In genomic region chr5:77155179-77155839, GRCh38 we compare ENCODE assay signal across 16 cellular contexts. TPM values are rescaled to one million over a fixed set of nuclear protein-coding genes. Genes with fewer than 3 reads are reported as not detected.
A peak's percentile ranks its signal among the peaks of the same experiment; 100 is the strongest.
DNase-seq lines count a peak whose midpoint lies in the region; ATAC-seq lines count a peak whose summit lies in the region.
"Had no signal": no experiment of that assay in that cellular context is flagged by ENCODE, and none has a peak within 500 bp of the region (broad histone marks: within the 10 kb centered on the region; RNA-seq: fewer than 3 reads in every experiment).

No MANE protein-coding gene starts in this region.

- H3K27me3 Mint-ChIP-seq in activated CD4-positive, alpha-beta T cell treated with anti-CD3 and anti-CD28 coated beads for 36 hours, result no peaks in the 10 kb centered on the region
- H3K27me3 Mint-ChIP-seq in activated naive CD8-positive, alpha-beta T cell treated with anti-CD3 and anti-CD28 coated beads for 36 hours, result no peaks in the 10 kb centered on the region

- H3K4me1 Mint-ChIP-seq in activated CD4-positive, alpha-beta T cell treated with anti-CD3 and anti-CD28 coated beads for 36 hours, result peaks cover 25% of the 10 kb centered on the region
- H3K4me1 Mint-ChIP-seq in activated naive CD8-positive, alpha-beta T cell treated with anti-CD3 and anti-CD28 coated beads for 36 hours, result peaks cover 28% of the 10 kb centered on the region

- in situ Hi-C loops in KBM-7 (cut with MboI; ENCODE audit: low pct_unique_long_range_greater_than_20kb, low sequenced_read_pairs), result no loop called here

- H3K27ac Mint-ChIP-seq in activated CD4-positive, alpha-beta T cell treated with anti-CD3 and anti-CD28 coated beads for 36 hours, result no peak overlapping the region
- H3K27ac Mint-ChIP-seq in activated naive CD8-positive, alpha-beta T cell treated with anti-CD3 and anti-CD28 coated beads for 36 hours, result peak overlapping the region; percentile 10

- H3K36me3 Mint-ChIP-seq in activated CD4-positive, alpha-beta T cell treated with anti-CD3 and anti-CD28 coated beads for 36 hours (ENCODE audit: low read depth), result no peaks in the 10 kb centered on the region
- no peaks in the 10 kb centered on the region for H3K36me3 Mint-ChIP-seq in activated naive CD8-positive, alpha-beta T cell treated with anti-CD3 and anti-CD28 coated beads for 36 hours

- peak; percentile 45 for DNase-seq in activated CD4-positive, alpha-beta T cell treated with anti-CD3 and anti-CD28 coated beads for 36 hours
- DNase-seq in activated CD4-positive, alpha-beta T cell treated with anti-CD3 and anti-CD28 coated beads, Interleukin-2, amount 50 U/mL, for 48 hours, result no peak
- peak; percentile 20 to 90 (median 64) for DNase-seq in stimulated activated naive CD4-positive, alpha-beta T cell (lab: John Stamatoyannopoulos, UW)
- no peak for DNase-seq in stimulated activated naive CD4-positive, alpha-beta T cell treated with Interleukin-2 at 50 U/mL for 16 hours (lab: John Stamatoyannopoulos, UW)
- peak; percentile 12 for DNase-seq in activated naive CD8-positive, alpha-beta T cell treated with anti-CD3 and anti-CD28 coated beads for 36 hours
- DNase-seq in KBM-7 (no peak), cerebellar cortex (ENCODE audit: low spot score) (no peak)
- DNase-seq: 8988T, DMS 273 treated with DMSO at 0.1 percent for 48 hours, HCEC 1CT, heart left ventricle, left ventricle myocardium superior, NCI-H2029 treated with DMSO at 0.1 percent for 48 hours, NCI-H510A had no signal

- intact Hi-C loops in activated CD4-positive, alpha-beta T cell treated with anti-CD3 and anti-CD28 coated beads for 36 hours (cut with DNase I, micrococcal nuclease), result loop anchor here in 1 of 2 experiments (1.0 kb wide), 1 partner anchor 224 kb away; no protein-coding TSS in a partner anchor

- H3K4me3 Mint-ChIP-seq in activated CD4-positive, alpha-beta T cell treated with anti-CD3 and anti-CD28 coated beads for 36 hours, result no peak overlapping the region
- peak overlapping the region; percentile 0 for H3K4me3 Mint-ChIP-seq in activated naive CD8-positive, alpha-beta T cell treated with anti-CD3 and anti-CD28 coated beads for 36 hours

- H3K9me3 Mint-ChIP-seq in activated CD4-positive, alpha-beta T cell treated with anti-CD3 and anti-CD28 coated beads for 36 hours (ENCODE audit: low read depth), result no peaks in the 10 kb centered on the region
- no peaks in the 10 kb centered on the region for H3K9me3 Mint-ChIP-seq in activated naive CD8-positive, alpha-beta T cell treated with anti-CD3 and anti-CD28 coated beads for 36 hours

- ATAC-seq in activated CD4-positive, alpha-beta T cell treated with anti-CD3 and anti-CD28 coated beads for 36 hours, result peak; percentile 96
- no peak for ATAC-seq in HG03571 (IDR thresholded peaks at IDR 0.05; ENCODE audit: unreplicated experiment)
- ATAC-seq: heart left ventricle, left ventricle myocardium superior, sciatic nerve had no signal

- CTCF ChIA-PET in activated CD4-positive, alpha-beta T cell treated with anti-CD3 and anti-CD28 coated beads for 36 hours (lab: Charles Lee), result interaction anchor here (0.6 to 3.5 kb wide), 4 partner anchors 10 to 770 kb away, joined by 3 to 16 read pairs (median 4); partner anchors contain the start of gene WDR41

- POLR2A ChIA-PET in activated CD4-positive, alpha-beta T cell treated with anti-CD3 and anti-CD28 coated beads for 36 hours (lab: Charles Lee), result no interaction called here

RNA-seq across cellular contexts. Expression of gene PDE8B, which starts 55.2 kb away (rescaled TPM):
- total RNA-seq in activated CD4-positive, alpha-beta T cell treated with anti-CD3 and anti-CD28 coated beads for 36 hours, result not detected
- total RNA-seq in activated naive CD8-positive, alpha-beta T cell treated with anti-CD3 and anti-CD28 coated beads for 36 hours, result under 1 TPM in 1 of 2 experiments, not detected in 1; 0.16 TPM

Comparison
In these comparisons a context has a peak if more than half of its experiments do, and no peak if none do; other contexts are left out.
1. DNase-seq: peak in activated CD4-positive, alpha-beta T cell treated with anti-CD3 and anti-CD28 coated beads for 36 hours (single experiment), stimulated activated naive CD4-positive, alpha-beta T cell (6 of 6) and activated naive CD8-positive, alpha-beta T cell treated with anti-CD3 and anti-CD28 coated beads for 36 hours (single experiment); none in activated CD4-positive, alpha-beta T cell treated with anti-CD3 and anti-CD28 coated beads, Interleukin-2, amount 50 U/mL, for 48 hours (0 of 2), stimulated activated naive CD4-positive, alpha-beta T cell treated with Interleukin-2 at 50 U/mL for 16 hours (single experiment), KBM-7 (single experiment) and cerebellar cortex (single experiment).